Comparison of ENCODE assay signal across 1 cellular context in the genomic region with DNA sequence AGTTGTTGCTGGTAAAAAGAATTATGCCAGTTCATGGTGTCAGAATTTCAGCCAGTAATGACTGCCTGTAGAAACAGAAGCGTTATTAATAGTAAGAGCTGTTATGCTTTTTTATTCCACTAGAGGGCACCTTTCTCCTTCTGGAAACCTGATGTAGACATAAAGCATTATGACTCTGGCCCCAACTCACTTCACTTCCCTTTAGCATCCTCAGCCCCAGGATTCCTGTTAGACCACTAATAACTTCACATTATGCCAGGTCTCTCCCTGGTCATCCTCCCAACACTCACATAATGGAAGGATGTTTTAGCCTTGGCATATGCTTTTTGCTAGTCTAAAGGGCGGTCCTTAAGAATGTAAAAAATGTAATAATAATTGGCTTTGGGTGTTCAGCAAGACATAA.
TF ChIP-seq lines count a peak whose summit lies in the region.

No MANE protein-coding gene starts in this region.

TF ChIP-seq in GM23338, 12 proteins besides CTCF, POLR2A, EP300 and RAD21 (continued from another document):
- TF ChIP-seq ZNF462 (CRISPR knock-in tag; IDR thresholded peaks at IDR 0.05), result no peak
